29 cellular contexts compared by ENCODE assay signal in genomic region chr9:28445211-28445610, GRCh38.
"Had no signal": no experiment of that assay in that cellular context is flagged by ENCODE, and none has a peak within 500 bp of the region (broad histone marks: within the 10 kb centered on the region; RNA-seq: fewer than 3 reads in every experiment).

No MANE protein-coding gene starts in this region.

- H3K4me1 ChIP-seq: adrenal gland, body of pancreas, esophagus squamous epithelium had no signal

- H3K27me3 Mint-ChIP-seq: activated CD4-positive, alpha-beta memory T cell treated with anti-CD3 and anti-CD28 coated beads for 36 hours; activated CD4-positive, alpha-beta T cell treated with anti-CD3 and anti-CD28 coated beads for 36 hours; activated CD4-positive, alpha-beta T cell treated with anti-CD3 and anti-CD28 coated beads, Interleukin-2, amount 10 ng/mL, durations not matched to agents 24 days and 14 days; activated CD8-positive, alpha-beta memory T cell treated with anti-CD3 and anti-CD28 coated beads, Interleukin-2, amount 10 ng/mL, durations not matched to agents 7 days and 5 days; activated naive CD4-positive, alpha-beta T cell treated with anti-CD3 and anti-CD28 coated beads, Interleukin-2, amount 50 U/mL, for 24 hours; activated naive CD8-positive, alpha-beta T cell treated with anti-CD3 and anti-CD28 coated beads for 36 hours; activated naive CD8-positive, alpha-beta T cell treated with anti-CD3 and anti-CD28 coated beads, Interleukin-2, amount 50 U/mL, for 24 hours; central memory CD8-positive, alpha-beta T cell; dendritic cell treated with granulocyte-macrophage colony-stimulating factor and Interleukin-4, amounts not matched to agents 40 ng/mL and 50 ng/mL, for 4 days had no signal

- H3K4me3 Mint-ChIP-seq: activated CD4-positive, alpha-beta memory T cell treated with anti-CD3 and anti-CD28 coated beads for 36 hours; activated CD4-positive, alpha-beta T cell treated with anti-CD3 and anti-CD28 coated beads for 36 hours; activated CD4-positive, alpha-beta T cell treated with anti-CD3 and anti-CD28 coated beads, Interleukin-2, amount 10 ng/mL, durations not matched to agents 24 days and 14 days; activated CD8-positive, alpha-beta memory T cell treated with anti-CD3 and anti-CD28 coated beads, Interleukin-2, amount 10 ng/mL, durations not matched to agents 7 days and 5 days; activated CD8-positive, alpha-beta T cell treated with anti-CD3 and anti-CD28 coated beads, Interleukin-2, amount 10 ng/mL, durations not matched to agents 7 days and 5 days; activated naive CD4-positive, alpha-beta T cell treated with anti-CD3 and anti-CD28 coated beads for 36 hours; activated naive CD4-positive, alpha-beta T cell treated with anti-CD3 and anti-CD28 coated beads, Interleukin-2, amount 50 U/mL, for 24 hours; activated naive CD8-positive, alpha-beta T cell treated with anti-CD3 and anti-CD28 coated beads for 36 hours; activated naive CD8-positive, alpha-beta T cell treated with anti-CD3 and anti-CD28 coated beads, Interleukin-2, amount 50 U/mL, for 24 hours; activated T-helper 1 cell treated with anti-CD3 and anti-CD28 coated beads, Interleukin-12 subunit alpha, Interleukin-12 subunit beta, Interleukin-2, Interleukin-4 antibody, amounts not matched to agents 30 ng/mL and 10 ng/mL and 1 ng/mL, durations not matched to agents 14 hours and 24 hours and 36 hours; central memory CD8-positive, alpha-beta T cell; dendritic cell treated with granulocyte-macrophage colony-stimulating factor and Interleukin-4, amounts not matched to agents 40 ng/mL and 50 ng/mL, for 4 days; endodermal cell had no signal

- H3K9me3 Mint-ChIP-seq: activated CD4-positive, alpha-beta T cell treated with anti-CD3 and anti-CD28 coated beads, Interleukin-2, amount 10 ng/mL, durations not matched to agents 24 days and 14 days; activated naive CD4-positive, alpha-beta T cell treated with anti-CD3 and anti-CD28 coated beads, Interleukin-2, amount 50 U/mL, for 24 hours; activated naive CD8-positive, alpha-beta T cell treated with anti-CD3 and anti-CD28 coated beads, Interleukin-2, amount 50 U/mL, for 24 hours had no signal

- H3K36me3 Mint-ChIP-seq: activated CD4-positive, alpha-beta memory T cell treated with anti-CD3 and anti-CD28 coated beads for 36 hours; activated CD8-positive, alpha-beta memory T cell treated with anti-CD3 and anti-CD28 coated beads, Interleukin-2, amount 10 ng/mL, durations not matched to agents 7 days and 5 days; activated naive CD4-positive, alpha-beta T cell treated with anti-CD3 and anti-CD28 coated beads, Interleukin-2, amount 50 U/mL, for 24 hours; activated naive CD8-positive, alpha-beta T cell treated with anti-CD3 and anti-CD28 coated beads for 36 hours had no signal

- H3K27ac ChIP-seq: adrenal gland, body of pancreas, coronary artery, dorsolateral prefrontal cortex, esophagus squamous epithelium had no signal

- H3K27ac Mint-ChIP-seq: activated CD4-positive, alpha-beta memory T cell treated with anti-CD3 and anti-CD28 coated beads for 36 hours; activated CD4-positive, alpha-beta T cell treated with anti-CD3 and anti-CD28 coated beads for 36 hours; activated CD4-positive, alpha-beta T cell treated with anti-CD3 and anti-CD28 coated beads, Interleukin-2, amount 10 ng/mL, durations not matched to agents 24 days and 14 days; activated CD8-positive, alpha-beta memory T cell treated with anti-CD3 and anti-CD28 coated beads, Interleukin-2, amount 10 ng/mL, durations not matched to agents 7 days and 5 days; activated CD8-positive, alpha-beta T cell treated with anti-CD3 and anti-CD28 coated beads, Interleukin-2, amount 10 ng/mL, durations not matched to agents 7 days and 5 days; activated naive CD4-positive, alpha-beta T cell treated with anti-CD3 and anti-CD28 coated beads for 36 hours; activated naive CD4-positive, alpha-beta T cell treated with anti-CD3 and anti-CD28 coated beads, Interleukin-2, amount 50 U/mL, for 24 hours; activated naive CD8-positive, alpha-beta T cell treated with anti-CD3 and anti-CD28 coated beads for 36 hours; activated naive CD8-positive, alpha-beta T cell treated with anti-CD3 and anti-CD28 coated beads, Interleukin-2, amount 50 U/mL, for 24 hours; activated T-helper 1 cell treated with anti-CD3 and anti-CD28 coated beads, Interleukin-12 subunit alpha, Interleukin-12 subunit beta, Interleukin-2, Interleukin-4 antibody, amounts not matched to agents 30 ng/mL and 10 ng/mL and 1 ng/mL, durations not matched to agents 14 hours and 24 hours and 36 hours; activated T-helper 2 cell treated with anti-CD3 and anti-CD28 coated beads, Interferon-gamma antibody, Interleukin-2, Interleukin-4, amounts not matched to agents 10 μg/mL and 5 μg/mL and 100 μg/mL, durations not matched to agents 14 hours and 24 hours and 36 hours; dendritic cell treated with granulocyte-macrophage colony-stimulating factor and Interleukin-4, amounts not matched to agents 40 ng/mL and 50 ng/mL, for 4 days; endodermal cell had no signal

- H3K27me3 ChIP-seq: adrenal gland, body of pancreas, dorsolateral prefrontal cortex, esophagus squamous epithelium had no signal

- DNase-seq: activated CD4-positive, alpha-beta memory T cell treated with anti-CD3 and anti-CD28 coated beads for 36 hours; activated CD4-positive, alpha-beta T cell treated with anti-CD3 and anti-CD28 coated beads for 36 hours; activated CD4-positive, alpha-beta T cell treated with anti-CD3 and anti-CD28 coated beads, Interleukin-2, amount 10 ng/mL, durations not matched to agents 24 days and 14 days; activated CD4-positive, CD25-positive, alpha-beta regulatory T cell; activated CD4-positive, CD25-positive, alpha-beta regulatory T cell treated with anti-CD3 and anti-CD28 coated beads, Interleukin-2, amount 50 U/mL, for 72 hours; activated CD8-positive, alpha-beta memory T cell treated with anti-CD3 and anti-CD28 coated beads, Interleukin-2, amount 10 ng/mL, durations not matched to agents 7 days and 5 days; activated CD8-positive, alpha-beta memory T cell treated with anti-CD3 and anti-CD28 coated beads, Interleukin-2, amount 50 U/mL, for 4 hours; activated CD8-positive, alpha-beta T cell treated with anti-CD3 and anti-CD28 coated beads, Interleukin-2, amount 10 ng/mL, durations not matched to agents 7 days and 5 days; activated effector memory CD4-positive, alpha-beta T cell treated with anti-CD3 and anti-CD28 coated beads, Interleukin-2, amount 50 U/mL, for 16 hours; activated naive CD4-positive, alpha-beta T cell treated with anti-CD3 and anti-CD28 coated beads for 36 hours; activated naive CD8-positive, alpha-beta T cell treated with anti-CD3 and anti-CD28 coated beads for 36 hours; activated naive CD8-positive, alpha-beta T cell treated with anti-CD3 and anti-CD28 coated beads, Interleukin-2, amount 50 U/mL, for 24 hours; activated T-cell treated with anti-CD3 and anti-CD28 coated beads, Interleukin-2, amount 50 U/mL, for 1 hour; activated T-cell treated with anti-CD3 and anti-CD28 coated beads, Interleukin-2, amount 50 U/mL, for 48 hours; adrenal gland; amygdala; body of pancreas; dorsolateral prefrontal cortex; effector memory CD4-positive, alpha-beta T cell; endodermal cell; esophagus squamous epithelium; head of caudate nucleus; T-helper 2 cell had no signal

- H3K4me3 ChIP-seq: adrenal gland, body of pancreas, coronary artery, dorsolateral prefrontal cortex, esophagus squamous epithelium had no signal

- H3K9me3 ChIP-seq: adrenal gland had no signal

- H3K4me1 Mint-ChIP-seq: activated CD4-positive, alpha-beta T cell treated with anti-CD3 and anti-CD28 coated beads for 36 hours; activated CD4-positive, alpha-beta T cell treated with anti-CD3 and anti-CD28 coated beads, Interleukin-2, amount 10 ng/mL, durations not matched to agents 24 days and 14 days; activated CD8-positive, alpha-beta memory T cell treated with anti-CD3 and anti-CD28 coated beads, Interleukin-2, amount 10 ng/mL, durations not matched to agents 7 days and 5 days; activated naive CD4-positive, alpha-beta T cell treated with anti-CD3 and anti-CD28 coated beads, Interleukin-2, amount 50 U/mL, for 24 hours; activated naive CD8-positive, alpha-beta T cell treated with anti-CD3 and anti-CD28 coated beads for 36 hours; activated naive CD8-positive, alpha-beta T cell treated with anti-CD3 and anti-CD28 coated beads, Interleukin-2, amount 50 U/mL, for 24 hours; central memory CD8-positive, alpha-beta T cell had no signal

- H3K36me3 ChIP-seq: adrenal gland, esophagus squamous epithelium had no signal
